11 cellular contexts compared by ENCODE assay signal in the genomic region with DNA sequence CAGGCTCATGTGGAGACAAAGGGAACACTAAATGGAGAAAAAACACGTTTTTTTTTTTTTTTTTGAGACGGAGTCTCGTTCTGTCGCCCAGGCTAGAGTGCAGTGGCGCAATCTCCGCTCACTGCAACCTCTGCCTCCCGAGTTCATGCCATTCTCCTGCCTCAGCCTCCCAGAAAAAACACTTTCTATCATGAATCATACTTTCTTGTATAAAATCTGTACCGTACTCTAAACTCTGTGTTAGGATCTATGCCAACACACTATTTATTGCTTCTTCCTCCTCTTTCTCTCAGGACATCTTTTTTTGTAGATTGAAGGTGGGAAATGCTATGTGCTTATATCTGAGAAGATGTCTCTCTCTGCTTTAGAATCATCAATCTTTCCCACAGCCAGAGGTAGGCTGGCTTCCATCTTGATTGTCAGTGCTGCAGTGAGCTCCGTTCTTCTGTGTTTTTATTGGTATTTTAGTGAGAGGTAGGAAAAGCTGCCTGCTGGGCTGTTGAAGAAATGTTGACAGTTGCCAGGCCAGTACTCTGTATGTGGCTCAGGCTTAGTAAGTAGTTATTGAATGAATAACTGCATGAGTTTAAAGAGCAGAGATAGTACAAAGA.
DNase-seq lines count a peak whose midpoint lies in the region; ATAC-seq and TF ChIP-seq lines count a peak whose summit lies in the region.
"Had no signal": no experiment of that assay in that cellular context is flagged by ENCODE, and none has a peak within 500 bp of the region (broad histone marks: within the 10 kb centered on the region; RNA-seq: fewer than 3 reads in every experiment).

No MANE protein-coding gene starts in this region.

- intact Hi-C loops in vagina (cut with DNase I) = no loop called here

- no peaks in the 10 kb centered on the region for H3K9me3 Mint-ChIP-seq in effector memory CD8-positive, alpha-beta T cell

- H3K9me3 ChIP-seq in smooth muscle cell (replicated peaks; ENCODE audit: low read depth) = no peaks in the 10 kb centered on the region
- no peaks in the 10 kb centered on the region for H3K9me3 ChIP-seq in vagina
- H3K9me3 ChIP-seq: body of pancreas had no signal

- peaks cover 16% of the 10 kb centered on the region for H3K4me1 ChIP-seq in foreskin keratinocyte
- H3K4me1 ChIP-seq in smooth muscle cell (ENCODE audit: low read depth) = peaks cover 16% of the 10 kb centered on the region
- H3K4me1 ChIP-seq in vagina = no peaks in the 10 kb centered on the region
- H3K4me1 ChIP-seq: body of pancreas had no signal

- H3K27ac Mint-ChIP-seq in effector memory CD8-positive, alpha-beta T cell = no peak overlapping the region

- ATAC-seq in foreskin keratinocyte = peak; percentile 79
- ATAC-seq in effector memory CD8-positive, alpha-beta T cell (replicated peaks) = no peak
- ATAC-seq: body of pancreas had no signal

- WGBS in smooth muscle cell (ENCODE audit: low lambda C conversion rate) = 7% methylated on average over 9 of the region's 9 CpGs

- H3F3A ChIP-seq in smooth muscle cell (ENCODE audit: low read depth) = peaks cover 16% of the 10 kb centered on the region

- peak overlapping the region; percentile 61 for H3K9ac ChIP-seq in smooth muscle cell (ENCODE audit: low read depth)

- H3K27me3 Mint-ChIP-seq in effector memory CD8-positive, alpha-beta T cell = peaks cover 13 to 29% of the 10 kb centered on the region in 2 donors

- peak overlapping the region; percentile 79 for H2AFZ ChIP-seq in smooth muscle cell (ENCODE audit: low read depth)

- H3K4me3 Mint-ChIP-seq in effector memory CD8-positive, alpha-beta T cell = no peak overlapping the region

- H3K79me2 ChIP-seq in smooth muscle cell (ENCODE audit: low read depth) = no peaks in the 10 kb centered on the region

- TF ChIP-seq CTCF in foreskin keratinocyte (conservative IDR thresholded peaks at IDR 0.05) = no peak
- no peak for TF ChIP-seq CTCF in smooth muscle cell (IDR thresholded peaks at IDR 0.05; ENCODE audit: borderline replicate concordance, insufficient read depth, poor library complexity, severe bottlenecking)
- no peak for TF ChIP-seq CTCF in vagina (IDR thresholded peaks at IDR 0.05)

- H4K20me1 ChIP-seq in smooth muscle cell (ENCODE audit: low read depth) = no peaks in the 10 kb centered on the region

- H3K27me3 ChIP-seq in foreskin keratinocyte (no peaks in the 10 kb centered on the region), smooth muscle cell (ENCODE audit: low read depth) (no peaks in the 10 kb centered on the region), vagina (no peaks in the 10 kb centered on the region)
- H3K27me3 ChIP-seq: body of pancreas had no signal

- peak overlapping the region; percentile 78 for H3K4me2 ChIP-seq in smooth muscle cell

- DNase-seq in H4 (ENCODE audit: low spot score) (peak; percentile 13), SK-N-DZ (ENCODE audit: low spot score) (peak; percentile 78), foreskin keratinocyte (peak; percentile 55 to 81), smooth muscle cell (lab: John Stamatoyannopoulos, UW; ENCODE audit: unreplicated experiment) (no peak), erythroblast (lab: John Stamatoyannopoulos, UW) (no peak), foreskin melanocyte (no peak), vagina (ENCODE audit: extremely low spot score in 2 of 2) (no peak)
- DNase-seq in effector memory CD8-positive, alpha-beta T cell = no peak
- DNase-seq: activated CD8-positive, alpha-beta memory T cell treated with anti-CD3 and anti-CD28 coated beads, Interleukin-2, amount 50 U/mL, for 4 hours; body of pancreas; NCI-H524 had no signal

- H3K36me3 ChIP-seq in smooth muscle cell (ENCODE audit: low read depth) = no peaks in the 10 kb centered on the region
- no peaks in the 10 kb centered on the region for H3K36me3 ChIP-seq in vagina

- H3K36me3 Mint-ChIP-seq in effector memory CD8-positive, alpha-beta T cell (ENCODE audit: insufficient read depth) = no peaks in the 10 kb centered on the region

- no peaks in the 10 kb centered on the region for H3K4me1 Mint-ChIP-seq in effector memory CD8-positive, alpha-beta T cell (ENCODE audit: low read depth in 2 of 2)

- TF ChIP-seq POLR2A in erythroblast (IDR thresholded peaks at IDR 0.05; ENCODE audit: low read length) (no peak), vagina (IDR thresholded peaks at IDR 0.05) (no peak)

- H3K4me3 ChIP-seq in smooth muscle cell = no peak overlapping the region
- no peak overlapping the region for H3K4me3 ChIP-seq in vagina
- H3K4me3 ChIP-seq: body of pancreas had no signal

- H3K27ac ChIP-seq in foreskin keratinocyte = peak overlapping the region; percentile 48
- H3K27ac ChIP-seq in smooth muscle cell (ENCODE audit: low read depth) = peak overlapping the region; percentile 91
- H3K27ac ChIP-seq in vagina = no peak overlapping the region
- H3K27ac ChIP-seq: body of pancreas had no signal

Comparison
In these comparisons a context has a peak if more than half of its experiments do, and no peak if none do; other contexts are left out.
1. DNase-seq: peak in H4 (single experiment), SK-N-DZ (single experiment) and foreskin keratinocyte (2 of 2); none in smooth muscle cell (single experiment), erythroblast (0 of 2), effector memory CD8-positive, alpha-beta T cell (0 of 3), foreskin melanocyte (single experiment) and vagina (0 of 2).